In genomic region chr9:34403554-34404380, GRCh38 we compare ENCODE assay signal across 8 cellular contexts. TPM values are rescaled to one million over a fixed set of nuclear protein-coding genes. Genes with fewer than 3 reads are reported as not detected.
DNase-seq lines count a peak whose midpoint lies in the region; ATAC-seq and TF ChIP-seq lines count a peak whose summit lies in the region.

No MANE protein-coding gene starts in this region.

- no peak for TF ChIP-seq POLR2A in transverse colon (IDR thresholded peaks at IDR 0.05)

- peaks cover 0 to 2% (median 0%) of the 10 kb centered on the region in 4 donors for H3K4me1 Mint-ChIP-seq in naive thymus-derived CD8-positive, alpha-beta T cell

- H3K9me3 Mint-ChIP-seq in naive thymus-derived CD8-positive, alpha-beta T cell = no peaks in the 10 kb centered on the region

- H3K27me3 Mint-ChIP-seq in naive thymus-derived CD8-positive, alpha-beta T cell = no peaks in the 10 kb centered on the region

- in situ Hi-C loops in transverse colon (cut with MboI; ENCODE audit: low pct_ligation_motif_present in 1 of 4, low pct_unique_long_range_greater_than_20kb in 1 of 4, low sequenced_read_pairs in 3 of 4) = loop anchor here in 2 of 4 donors (10.0 kb wide), 1 partner anchor 201 kb away; no protein-coding TSS in a partner anchor

- H3K4me3 Mint-ChIP-seq in naive thymus-derived CD8-positive, alpha-beta T cell = no peak overlapping the region

- no peaks in the 10 kb centered on the region for H3K9me3 ChIP-seq in HEK293 (ENCODE audit: control insufficient read depth, insufficient read depth, low read depth, low read length)
- H3K9me3 ChIP-seq in transverse colon = no peaks in the 10 kb centered on the region

- H3K27ac ChIP-seq in HEK293 (ENCODE audit: extremely low read depth, low read depth, low read length) = no peak overlapping the region
- H3K27ac ChIP-seq in transverse colon = no peak overlapping the region

- POLR2A ChIA-PET in HEK293 (lab: Yijun Ruan, JAX) = interaction anchor here (0.9 to 1.1 kb wide), 3 partner anchors 16 to 202 kb away, joined by 3 read pairs; no protein-coding TSS in a partner anchor
- POLR2A ChIA-PET in naive thymus-derived CD8-positive, alpha-beta T cell (lab: Charles Lee) = no interaction called here

- ATAC-seq in naive thymus-derived CD8-positive, alpha-beta T cell = no peak
- no peak for ATAC-seq in HG03175 (IDR thresholded peaks at IDR 0.05; ENCODE audit: unreplicated experiment)

- no peak overlapping the region for H3K27ac Mint-ChIP-seq in naive thymus-derived CD8-positive, alpha-beta T cell

- TF ChIP-seq CTCF in HEK293 (tag by site-specific recombination; IDR thresholded peaks at IDR 0.05) (peak; percentile 65), transverse colon (IDR thresholded peaks at IDR 0.05) (peak; percentile 93 to 99 (median 97))

- peaks cover 0 to 37% (median 13%) of the 10 kb centered on the region in 3 donors for H3K36me3 Mint-ChIP-seq in naive thymus-derived CD8-positive, alpha-beta T cell

- CTCF ChIA-PET in HEK293 (lab: Yijun Ruan, JAX) = interaction anchor here (0.5 to 4.0 kb wide), 74 partner anchors 10 to 330 kb away, joined by 3 to 132 read pairs (median 5); no protein-coding TSS in a partner anchor

- H3K4me3 ChIP-seq in HEK293 (ENCODE audit: low read depth, low read length) = no peak overlapping the region
- H3K4me3 ChIP-seq in transverse colon = no peak overlapping the region

- DNase-seq in CD1c-positive myeloid dendritic cell (ENCODE audit: extremely low spot score) (peak; percentile 69), NCI-H748 treated with DMSO at 0.1 percent for 48 hours (lab: John Stamatoyannopoulos, UW) (peak; percentile 19), activated T-cell treated with anti-CD3 and anti-CD28 coated beads for 4 hours (peak; percentile 43), fibroblast of gingiva (ENCODE audit: low read depth) (peak; percentile 37), transverse colon (peak; percentile 71)
- peak; percentile 32 to 76 (median 46) for DNase-seq in naive thymus-derived CD8-positive, alpha-beta T cell

- H3K4me1 ChIP-seq in HEK293 (ENCODE audit: control insufficient read depth, insufficient read depth, low read length) (no peaks in the 10 kb centered on the region), transverse colon (no peaks in the 10 kb centered on the region)

- no peak for TF ChIP-seq EP300 in transverse colon (IDR thresholded peaks at IDR 0.05; ENCODE audit: low read depth)

- intact Hi-C loops in transverse colon (cut with DNase I; ENCODE audit: low total_unique reads) = loop anchor here (5.0 to 10.0 kb wide), 2 partner anchors 99 to 201 kb away; no protein-coding TSS in a partner anchor

- H3K36me3 ChIP-seq in HEK293 (ENCODE audit: control insufficient read depth in 2 of 2, insufficient read depth in 1 of 2, low read length in 2 of 2) (peaks cover 4 to 65% of the 10 kb centered on the region in 2 experiments; a peak in 2 of 3 replicates), transverse colon (peaks cover 0 to 7% (median 0%) of the 10 kb centered on the region in 4 donors)

- H3K27me3 ChIP-seq in transverse colon = no peaks in the 10 kb centered on the region

TF ChIP-seq in HEK293, 187 proteins besides CTCF, POLR2A, EP300 and RAD21:
- no peak for TF ChIP-seq YY1 (tag by site-specific recombination; IDR thresholded peaks at IDR 0.05)
- peak; percentile 79 for TF ChIP-seq ZNF654 (tag by site-specific recombination; IDR thresholded peaks at IDR 0.05; ENCODE audit: low read depth)
- TF ChIP-seq ZNF394 (tag by site-specific recombination; IDR thresholded peaks at IDR 0.05; ENCODE audit: borderline replicate concordance) = peak; percentile 29; the same call in 1 of the 2 replicates
- 0 out of 2 replicates have a peak, but pooled peaks have one; percentile 41 for TF ChIP-seq IKZF3 (tag by site-specific recombination; IDR thresholded peaks at IDR 0.05)

RNA-seq across cellular contexts. Expression of gene MYORG, which starts 27.1 kb away (rescaled TPM):
- total RNA-seq in naive thymus-derived CD8-positive, alpha-beta T cell = 1 to 10 TPM; 1.2 to 1.5 TPM
- under 1 TPM; 0.17 to 0.39 (median 0.37) TPM for polyA plus RNA-seq in naive thymus-derived CD8-positive, alpha-beta T cell
- total RNA-seq in transverse colon = 100 to 1,000 TPM in 1 of 4 donors, 10 to 100 TPM in 3; 42.0 to 113 (median 66.3) TPM

RNA-seq across cellular contexts. Expression of gene FAM219A, which starts 54.6 kb away (rescaled TPM):
- total RNA-seq in naive thymus-derived CD8-positive, alpha-beta T cell = 10 to 100 TPM; 18.4 to 18.5 TPM
- polyA plus RNA-seq in naive thymus-derived CD8-positive, alpha-beta T cell = 1 to 10 TPM in 1 of 3 donors, under 1 TPM in 2; 0.59 to 1.1 (median 0.67) TPM
- 10 to 100 TPM in 1 of 4 donors, 1 to 10 TPM in 3; 3.7 to 15.3 (median 8.0) TPM for total RNA-seq in transverse colon

RNA-seq across cellular contexts. Expression of gene DNAI1, which starts 54.8 kb away (rescaled TPM):
- not detected for total RNA-seq in naive thymus-derived CD8-positive, alpha-beta T cell
- not detected for polyA plus RNA-seq in naive thymus-derived CD8-positive, alpha-beta T cell
- not detected for total RNA-seq in transverse colon

Comparison
In these comparisons a context has a peak if more than half of its experiments do, and no peak if none do; other contexts are left out.
1. DNase-seq: peak in every context shown above with its lines; median percentile 71 in transverse colon; 69 in CD1c-positive myeloid dendritic cell; 46 in naive thymus-derived CD8-positive, alpha-beta T cell; 43 in activated T-cell treated with anti-CD3 and anti-CD28 coated beads for 4 hours; 37 in fibroblast of gingiva; 19 in NCI-H748 treated with DMSO at 0.1 percent for 48 hours.
2. RNA of gene MYORG, which starts 27.1 kb away (total RNA-seq): 42.0 to 113 TPM in transverse colon; 1.2 to 1.5 TPM in naive thymus-derived CD8-positive, alpha-beta T cell; every median in the first group is over 10 times any median in the second.